ENCODE assay signal across 16 cellular contexts in genomic region chr15:91865486-91865885, GRCh38. TPM values are rescaled to one million over a fixed set of nuclear protein-coding genes. Genes with fewer than 3 reads are reported as not detected.
DNase-seq lines count a peak whose midpoint lies in the region; ATAC-seq and TF ChIP-seq lines count a peak whose summit lies in the region.
"Had no signal": no experiment of that assay in that cellular context is flagged by ENCODE, and none has a peak within 500 bp of the region (broad histone marks: within the 10 kb centered on the region; RNA-seq: fewer than 3 reads in every experiment).

No MANE protein-coding gene starts in this region.

- peaks cover 0 to 1% (median 0%) of the 10 kb centered on the region in 8 donors for H3K9me3 Mint-ChIP-seq in CD4-positive, alpha-beta memory T cell

- H3K79me2 ChIP-seq in fibroblast of lung (ENCODE audit: control insufficient read depth, insufficient read depth, low read length), result peaks cover 5% of the 10 kb centered on the region

- peak overlapping the region; percentile 4 to 92 (median 74) for H3K27ac Mint-ChIP-seq in CD4-positive, alpha-beta memory T cell

- peak overlapping the region; percentile 25 for H2AFZ ChIP-seq in fibroblast of lung (ENCODE audit: low read length)

- no peak overlapping the region for H3K9ac ChIP-seq in fibroblast of lung (ENCODE audit: insufficient read depth, low read length)
- H3K9ac ChIP-seq: BLaER1 had no signal

- ATAC-seq in HG02973 (IDR thresholded peaks at IDR 0.05; ENCODE audit: unreplicated experiment) (no peak), HG02938 (IDR thresholded peaks at IDR 0.05; ENCODE audit: unreplicated experiment) (no peak), HG02763 (IDR thresholded peaks at IDR 0.05; ENCODE audit: unreplicated experiment) (no peak)

- peaks cover 96% of the 10 kb centered on the region for H3K4me1 ChIP-seq in CD4-positive, alpha-beta memory T cell (ENCODE audit: insufficient read depth, low read length)
- peaks cover 28% of the 10 kb centered on the region for H3K4me1 ChIP-seq in fibroblast of lung (ENCODE audit: control insufficient read depth, extremely low read depth, insufficient read depth, low read length)

- peaks cover 64 to 93% (median 79%) of the 10 kb centered on the region in 4 donors for H3K4me1 Mint-ChIP-seq in CD4-positive, alpha-beta memory T cell

- H4K20me1 ChIP-seq in fibroblast of lung (ENCODE audit: control insufficient read depth, extremely low read depth, insufficient read depth, low read length), result no peaks in the 10 kb centered on the region

- H3K4me2 ChIP-seq in fibroblast of lung (ENCODE audit: extremely low read depth, insufficient read depth, low read length), result peak overlapping the region; percentile 15

- intact Hi-C loops in CD4-positive, alpha-beta memory T cell (cut with micrococcal nuclease), result no loop called here

- H3K36me3 Mint-ChIP-seq in CD4-positive, alpha-beta memory T cell, result no peaks in the 10 kb centered on the region

- H3K36me3 ChIP-seq in CD4-positive, alpha-beta memory T cell (ENCODE audit: insufficient read depth, low read length), result no peaks in the 10 kb centered on the region
- no peaks in the 10 kb centered on the region for H3K36me3 ChIP-seq in fibroblast of lung (ENCODE audit: control insufficient read depth, insufficient read depth, low read length)
- H3K36me3 ChIP-seq: BLaER1 had no signal

- H3K27ac ChIP-seq in CD4-positive, alpha-beta memory T cell (ENCODE audit: low read depth, low read length), result no peak overlapping the region
- peak overlapping the region; percentile 99 for H3K27ac ChIP-seq in RWPE1
- peak overlapping the region; percentile 85 for H3K27ac ChIP-seq in fibroblast of lung (ENCODE audit: insufficient read depth, low read length)
- H3K27ac ChIP-seq: BLaER1 had no signal

- CTCF ChIA-PET in CD4-positive, alpha-beta memory T cell (lab: Charles Lee; ENCODE audit: partially characterized antibody), result interaction anchor here (0.9 to 11.5 kb wide), 3 partner anchors 14 to 212 kb away, joined by 3 to 112 read pairs (median 3); partner anchors contain the start of gene SLCO3A1
- CTCF ChIA-PET in RWPE1 (lab: Yijun Ruan, JAX), result interaction anchor here (3.1 kb wide), 1 partner anchor 10 kb away, joined by 21 read pairs; no protein-coding TSS in a partner anchor

- peak overlapping the region in 5 of 8 donors; percentile 47 to 77 (median 66) for H3K4me3 Mint-ChIP-seq in CD4-positive, alpha-beta memory T cell

- no peaks in the 10 kb centered on the region for H3K27me3 ChIP-seq in CD4-positive, alpha-beta memory T cell (ENCODE audit: insufficient read depth, low read length)
- H3K27me3 ChIP-seq in fibroblast of lung (ENCODE audit: control insufficient read depth, insufficient read depth, low read length), result no peaks in the 10 kb centered on the region
- H3K27me3 ChIP-seq: BLaER1 had no signal

- TF ChIP-seq CTCF in RWPE1 (conservative IDR thresholded peaks at IDR 0.05; ENCODE audit: low read depth), result no peak
- TF ChIP-seq CTCF in fibroblast of lung (conservative IDR thresholded peaks at IDR 0.05 in 1 of 2, IDR thresholded peaks at IDR 0.05 in 1 of 2; ENCODE audit: low read depth in 1 of 2, low read length in 2 of 2), result no peak

- H3K27me3 Mint-ChIP-seq in CD4-positive, alpha-beta memory T cell, result no peaks in the 10 kb centered on the region

- DNase-seq in CD4-positive, alpha-beta memory T cell, result no peak
- DNase-seq in RWPE1 (ENCODE audit: low spot score), result no peak
- no peak for DNase-seq in fibroblast of lung (ENCODE audit: low read depth in 2 of 2)
- peak; percentile 52 for DNase-seq in pons (ENCODE audit: low spot score)
- DNase-seq in SW480 (ENCODE audit: low spot score), result no peak
- DNase-seq: activated CD4-positive, alpha-beta T cell treated with anti-CD3 and anti-CD28 coated beads for 48 hours; activated T-cell treated with anti-CD3 and anti-CD28 coated beads, Interleukin-2, amount 50 U/mL, for 48 hours; midbrain; NCI-H2171; posterior cingulate gyrus; stimulated activated CD8-positive, alpha-beta memory T cell treated with anti-CD3 and anti-CD28 coated beads, Interleukin-4, amount 100 ng/mL, for 48 hours; T-helper 1 cell had no signal

- no peaks in the 10 kb centered on the region for H3K9me3 ChIP-seq in CD4-positive, alpha-beta memory T cell (ENCODE audit: control insufficient read depth in 1 of 2, low read length in 2 of 2)
- H3K9me3 ChIP-seq in fibroblast of lung (ENCODE audit: control insufficient read depth, insufficient read depth, low read depth, low read length), result no peaks in the 10 kb centered on the region

- POLR2A ChIA-PET in CD4-positive, alpha-beta memory T cell (lab: Charles Lee; ENCODE audit: partially characterized antibody), result interaction anchor here (0.8 to 3.6 kb wide), 2 partner anchors 11 to 12 kb away, joined by 4 to 26 read pairs; partner anchors contain the start of gene SLCO3A1
- POLR2A ChIA-PET in RWPE1 (lab: Yijun Ruan, JAX; ENCODE audit: low non-redundant PET), result no interaction called here

- no peak overlapping the region for H3K4me3 ChIP-seq in CD4-positive, alpha-beta memory T cell (ENCODE audit: low read length in 2 of 2)
- H3K4me3 ChIP-seq in fibroblast of lung (replicated peaks in 1 of 4; ENCODE audit: control extremely low read depth in 1 of 4, insufficient read depth in 1 of 4, low read depth in 3 of 4, low read length in 4 of 4), result no peak overlapping the region
- H3K4me3 ChIP-seq: BLaER1 had no signal

RNA-seq across cellular contexts. Expression of gene SLCO3A1, which starts 12.0 kb away (rescaled TPM):
- total RNA-seq in CD4-positive, alpha-beta memory T cell, result 10 to 100 TPM; 30.9 to 31.5 TPM
- 10 to 100 TPM; 32.4 to 61.3 TPM for polyA plus RNA-seq in CD4-positive, alpha-beta memory T cell
- 7.7 and 8.1 TPM in 2 replicates for total RNA-seq in fibroblast of lung
- polyA plus RNA-seq in fibroblast of lung, result 16.8 and 28.1 TPM in 2 replicates
- 17.0 and 21.7 TPM in 2 replicates for polyA plus RNA-seq in fibroblast of lung (2012)
- polyA minus RNA-seq in fibroblast of lung (ENCODE audit: low replicate concordance), result 60.6 and 152 TPM in 2 replicates
